ENCODE assay signal across 20 cellular contexts in genomic region chr16:88368036-88368435, GRCh38.
"Had no signal": no experiment of that assay in that cellular context is flagged by ENCODE, and none has a peak within 500 bp of the region (broad histone marks: within the 10 kb centered on the region; RNA-seq: fewer than 3 reads in every experiment).

No MANE protein-coding gene starts in this region.

- H3K4me3 ChIP-seq: breast epithelium, esophagus muscularis mucosa, left lung, pancreas, suprapubic skin had no signal

- H3K27me3 ChIP-seq: breast epithelium, pancreas, suprapubic skin had no signal

- H3K27ac ChIP-seq: breast epithelium, esophagus muscularis mucosa, left lung, pancreas, suprapubic skin, WERI-Rb-1 had no signal

- H3K36me3 ChIP-seq: breast epithelium, esophagus muscularis mucosa, left lung, pancreas, suprapubic skin, WERI-Rb-1 had no signal

- FAIRE-seq: astrocyte, pancreas had no signal

- H3K4me1 ChIP-seq: breast epithelium, esophagus muscularis mucosa, left lung, pancreas, suprapubic skin had no signal

- H3K9me3 ChIP-seq: breast epithelium, pancreas, suprapubic skin had no signal

- DNase-seq: activated CD4-positive, alpha-beta T cell treated with anti-CD3 and anti-CD28 coated beads for 1 hour; activated CD8-positive, alpha-beta memory T cell treated with anti-CD3 and anti-CD28 coated beads for 24 hours; activated effector memory CD4-positive, alpha-beta T cell treated with anti-CD3 and anti-CD28 coated beads, Interleukin-2, amount 50 U/mL, for 16 hours; activated naive CD4-positive, alpha-beta T cell treated with anti-CD3 and anti-CD28 coated beads, Interleukin-2, amount 50 U/mL, for 16 hours; activated T-cell treated with anti-CD3 and anti-CD28 coated beads, Interleukin-2, amount 50 U/mL, for 72 hours; cerebellar nuclear complex; effector CD8-positive, alpha-beta T cell; hippocampal formation; islet precursor cell; mesenchymal stem cell; naive thymus-derived CD4-positive, alpha-beta T cell; stimulated activated naive CD8-positive, alpha-beta T cell treated with anti-CD3 and anti-CD28 coated beads, Interleukin-15, Interleukin-2, amounts not matched to agents 100 U/mL and 50 U/mL, for 24 hours; T-helper 17 cell; WERI-Rb-1 had no signal

- ATAC-seq: activated T-cell treated with anti-CD3 and anti-CD28 coated beads, Interleukin-2, amount 50 U/mL, for 72 hours; left lung; naive thymus-derived CD4-positive, alpha-beta T cell; pancreas; stimulated activated naive CD8-positive, alpha-beta T cell treated with anti-CD3 and anti-CD28 coated beads, Interleukin-15, Interleukin-2, amounts not matched to agents 100 U/mL and 50 U/mL, for 24 hours; T-helper 17 cell had no signal
